Comparison of ENCODE assay signal across 18 cellular contexts in the genomic region with DNA sequence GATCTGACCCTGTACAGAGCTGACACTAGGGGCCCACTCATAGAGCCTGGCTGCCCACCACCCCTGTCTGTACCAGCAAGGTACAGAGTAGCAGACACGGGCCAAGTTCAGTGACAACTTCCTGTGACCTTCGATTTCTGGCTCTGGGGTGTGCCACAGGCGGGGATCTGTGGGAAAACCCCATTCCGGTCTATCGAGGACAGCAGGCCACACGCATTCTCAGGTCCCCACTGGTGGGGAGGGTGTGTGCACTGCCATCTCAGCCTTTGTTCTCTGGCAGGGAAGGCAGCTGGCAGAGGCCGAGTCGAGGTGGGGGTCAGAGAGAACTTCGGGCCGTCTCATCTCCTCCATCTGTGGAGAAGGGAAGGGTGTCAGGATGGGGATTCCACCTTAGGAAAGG. TPM values are rescaled to one million over a fixed set of nuclear protein-coding genes. Genes with fewer than 3 reads are reported as not detected.
DNase-seq lines count a peak whose midpoint lies in the region; ATAC-seq and TF ChIP-seq lines count a peak whose summit lies in the region.
"Had no signal": no experiment of that assay in that cellular context is flagged by ENCODE, and none has a peak within 500 bp of the region (broad histone marks: within the 10 kb centered on the region; RNA-seq: fewer than 3 reads in every experiment).

No MANE protein-coding gene starts in this region.

- H3K36me3 ChIP-seq in left ventricle myocardium inferior: peaks cover 58% of the 10 kb centered on the region

- intact Hi-C loops in left ventricle myocardium inferior (cut with micrococcal nuclease): no loop called here

- peaks cover 66% of the 10 kb centered on the region for H3K36me3 Mint-ChIP-seq in activated T-helper 17 cell treated with anti-CD3 and anti-CD28 coated beads, Interleukin-2, amount 50 U/mL, for 72 hours (ENCODE audit: low read depth)
- peaks cover 57% of the 10 kb centered on the region for H3K36me3 Mint-ChIP-seq in stimulated activated memory B cell treated with anti-CD40 and anti-IgM and Interleukin-4, amounts not matched to agents 10 μg/mL and 1 μg/mL and 100 μg/mL, for 72 hours

- peaks cover 12% of the 10 kb centered on the region for H3K4me1 ChIP-seq in left ventricle myocardium inferior
- H3K4me1 ChIP-seq: BLaER1 treated with 17β-estradiol and CSF1 and Interleukin-3, amounts not matched to agents 10 nM and 100 nM had no signal

- H3K27ac ChIP-seq in left ventricle myocardium inferior (replicated peaks): no peak overlapping the region
- H3K27ac ChIP-seq: BLaER1 treated with 17β-estradiol and CSF1 and Interleukin-3, amounts not matched to agents 10 nM and 100 nM had no signal

- DNase-seq in D341Med (ENCODE audit: low spot score) (peak; percentile 20), myocyte (ENCODE audit: low read depth) (peak; percentile 66), T-helper 2 cell (no peak), GF-D8 (lab: John Stamatoyannopoulos, UW) (no peak), left ventricle myocardium inferior (no peak)
- DNase-seq: ACHN; CD4-positive, CD25-positive, alpha-beta regulatory T cell; DMS153; DMS79 treated with DMSO at 0.1 percent for 48 hours; EL; H7; IMR-90 had no signal

- H3K27me3 ChIP-seq in left ventricle myocardium inferior (ENCODE audit: low read depth): no peaks in the 10 kb centered on the region
- H3K27me3 ChIP-seq: BLaER1 treated with 17β-estradiol and CSF1 and Interleukin-3, amounts not matched to agents 10 nM and 100 nM had no signal

- no peak for TF ChIP-seq CTCF in left ventricle myocardium inferior (IDR thresholded peaks at IDR 0.05; ENCODE audit: borderline replicate concordance)

- peak overlapping the region; percentile 41 for H3K27ac Mint-ChIP-seq in activated T-helper 17 cell treated with anti-CD3 and anti-CD28 coated beads, Interleukin-2, amount 50 U/mL, for 72 hours
- H3K27ac Mint-ChIP-seq in stimulated activated memory B cell treated with anti-CD40 and anti-IgM and Interleukin-4, amounts not matched to agents 10 μg/mL and 1 μg/mL and 100 μg/mL, for 72 hours: peak overlapping the region; percentile 23
- H3K27ac Mint-ChIP-seq: GM23338 had no signal

- no peak overlapping the region for H3K4me3 Mint-ChIP-seq in activated T-helper 17 cell treated with anti-CD3 and anti-CD28 coated beads, Interleukin-2, amount 50 U/mL, for 72 hours
- no peak overlapping the region for H3K4me3 Mint-ChIP-seq in stimulated activated memory B cell treated with anti-CD40 and anti-IgM and Interleukin-4, amounts not matched to agents 10 μg/mL and 1 μg/mL and 100 μg/mL, for 72 hours
- H3K4me3 Mint-ChIP-seq: CD4-positive, CD25-positive, alpha-beta regulatory T cell; GM23338 had no signal

- no peaks in the 10 kb centered on the region for H3K27me3 Mint-ChIP-seq in activated T-helper 17 cell treated with anti-CD3 and anti-CD28 coated beads, Interleukin-2, amount 50 U/mL, for 72 hours
- H3K27me3 Mint-ChIP-seq in stimulated activated memory B cell treated with anti-CD40 and anti-IgM and Interleukin-4, amounts not matched to agents 10 μg/mL and 1 μg/mL and 100 μg/mL, for 72 hours: no peaks in the 10 kb centered on the region
- H3K27me3 Mint-ChIP-seq: CD4-positive, CD25-positive, alpha-beta regulatory T cell had no signal

- ATAC-seq in activated T-helper 17 cell treated with anti-CD3 and anti-CD28 coated beads, Interleukin-2, amount 50 U/mL, for 72 hours (replicated peaks): no peak
- ATAC-seq in stimulated activated memory B cell treated with anti-CD40 and anti-IgM and Interleukin-4, amounts not matched to agents 10 μg/mL and 1 μg/mL and 100 μg/mL, for 72 hours: no peak
- ATAC-seq: GM23338 had no signal

- no peaks in the 10 kb centered on the region for H3K9me3 ChIP-seq in left ventricle myocardium inferior (replicated peaks)
- H3K9me3 ChIP-seq: BLaER1 treated with 17β-estradiol and CSF1 and Interleukin-3, amounts not matched to agents 10 nM and 100 nM had no signal

- no peaks in the 10 kb centered on the region for H3K4me1 Mint-ChIP-seq in activated T-helper 17 cell treated with anti-CD3 and anti-CD28 coated beads, Interleukin-2, amount 50 U/mL, for 72 hours
- H3K4me1 Mint-ChIP-seq in stimulated activated memory B cell treated with anti-CD40 and anti-IgM and Interleukin-4, amounts not matched to agents 10 μg/mL and 1 μg/mL and 100 μg/mL, for 72 hours: no peaks in the 10 kb centered on the region
- H3K4me1 Mint-ChIP-seq: GM23338 had no signal

- H3K4me3 ChIP-seq in left ventricle myocardium inferior: no peak overlapping the region
- H3K4me3 ChIP-seq: BLaER1 treated with 17β-estradiol and CSF1 and Interleukin-3, amounts not matched to agents 10 nM and 100 nM; GM23338 had no signal

- H3K9me3 Mint-ChIP-seq in activated T-helper 17 cell treated with anti-CD3 and anti-CD28 coated beads, Interleukin-2, amount 50 U/mL, for 72 hours: no peaks in the 10 kb centered on the region
- no peaks in the 10 kb centered on the region for H3K9me3 Mint-ChIP-seq in stimulated activated memory B cell treated with anti-CD40 and anti-IgM and Interleukin-4, amounts not matched to agents 10 μg/mL and 1 μg/mL and 100 μg/mL, for 72 hours
- H3K9me3 Mint-ChIP-seq: CD4-positive, CD25-positive, alpha-beta regulatory T cell; GM23338 had no signal

RNA-seq across cellular contexts. Expression of a gene that starts 10.0 kb away (rescaled TPM):
- total RNA-seq in activated T-helper 17 cell treated with anti-CD3 and anti-CD28 coated beads, Interleukin-2, amount 50 U/mL, for 72 hours: 10 to 100 TPM; 15.8 to 38.9 TPM
- total RNA-seq in myocyte: 15.0 and 15.7 TPM in 2 replicates
- polyA plus RNA-seq in myocyte (2012): 11.6 TPM
- total RNA-seq in left ventricle myocardium inferior: 4.2 TPM

RNA-seq across cellular contexts. Expression of a gene that starts 10.7 kb away (rescaled TPM):
- total RNA-seq in activated T-helper 17 cell treated with anti-CD3 and anti-CD28 coated beads, Interleukin-2, amount 50 U/mL, for 72 hours: not detected
- total RNA-seq in myocyte (not detected in 2 replicates), left ventricle myocardium inferior (not detected)
- not detected for polyA plus RNA-seq in myocyte (2012)
- total RNA-seq: A172; CD4-positive, CD25-positive, alpha-beta regulatory T cell; GM23338; HT-29; IMR-90 had no signal
- polyA plus RNA-seq: CD4-positive, CD25-positive, alpha-beta regulatory T cell; GM23338; IMR-90 had no signal

RNA-seq across cellular contexts. Expression of a gene that starts 12.4 kb away (rescaled TPM):
- 10 to 100 TPM; 23.9 to 36.6 TPM for total RNA-seq in activated T-helper 17 cell treated with anti-CD3 and anti-CD28 coated beads, Interleukin-2, amount 50 U/mL, for 72 hours
- total RNA-seq in myocyte (4.6 and 6.6 TPM in 2 replicates), left ventricle myocardium inferior (4.6 TPM)
- 10.9 TPM for polyA plus RNA-seq in myocyte (2012)

RNA-seq across cellular contexts. Expression of a gene that starts 15.5 kb away (rescaled TPM):
- not detected for total RNA-seq in activated T-helper 17 cell treated with anti-CD3 and anti-CD28 coated beads, Interleukin-2, amount 50 U/mL, for 72 hours
- total RNA-seq in myocyte (266 and 287 TPM in 2 replicates), left ventricle myocardium inferior (205 TPM)
- polyA plus RNA-seq in myocyte (2012): 71.8 TPM
- total RNA-seq: A172, HT-29, IMR-90 had no signal
- polyA plus RNA-seq: GM23338, IMR-90 had no signal

Comparison
In these comparisons a context has a peak if more than half of its experiments do, and no peak if none do; other contexts are left out.
1. DNase-seq: peak in D341Med (single experiment) and myocyte (single experiment); none in T-helper 2 cell (0 of 5), GF-D8 (single experiment) and left ventricle myocardium inferior (single experiment).